6 cellular contexts compared by ENCODE assay signal in genomic region chr12:57090924-57091632, GRCh38. TPM values are rescaled to one million over a fixed set of nuclear protein-coding genes. Genes with fewer than 3 reads are reported as not detected.
DNase-seq lines count a peak whose midpoint lies in the region; ATAC-seq lines count a peak whose summit lies in the region.

No MANE protein-coding gene starts in this region.

- no peaks in the 10 kb centered on the region for H3K27me3 Mint-ChIP-seq in naive thymus-derived CD8-positive, alpha-beta T cell

- no peak for ATAC-seq in naive thymus-derived CD8-positive, alpha-beta T cell
- no peak for ATAC-seq in HG02981 (IDR thresholded peaks at IDR 0.05; ENCODE audit: unreplicated experiment)

- POLR2A ChIA-PET in naive thymus-derived CD8-positive, alpha-beta T cell (lab: Charles Lee): interaction anchor here (1.6 to 16.3 kb wide), 5 partner anchors 12 to 403 kb away, joined by 4 to 559 read pairs (median 8); partner anchors contain the start of genes NEMP1, PTGES3 and STAT6

- H3K36me3 Mint-ChIP-seq in naive thymus-derived CD8-positive, alpha-beta T cell: peaks cover 0 to 39% (median 2%) of the 10 kb centered on the region in 3 donors

- peak overlapping the region; percentile 78 to 95 (median 87) for H3K27ac Mint-ChIP-seq in naive thymus-derived CD8-positive, alpha-beta T cell

- H3K4me3 Mint-ChIP-seq in naive thymus-derived CD8-positive, alpha-beta T cell: peak overlapping the region; percentile 88 to 98 (median 94)

- peak; percentile 42 for DNase-seq in DMS114 treated with DMSO at 0.1 percent for 48 hours (lab: John Stamatoyannopoulos, UW; ENCODE audit: unreplicated experiment)
- peak; percentile 55 for DNase-seq in astrocyte of the hippocampus (ENCODE audit: low read depth, low spot score)
- DNase-seq in naive thymus-derived CD8-positive, alpha-beta T cell: peak in 1 of 10 donors; percentile 63
- DNase-seq in NCI-H510A (lab: John Stamatoyannopoulos, UW): no peak
- no peak for DNase-seq in stimulated activated CD4-positive, alpha-beta T cell treated with anti-CD3 and anti-CD28 coated beads, Interleukin-15, amount 100 ng/mL, for 24 hours

- peaks cover 37 to 88% (median 61%) of the 10 kb centered on the region in 4 donors for H3K4me1 Mint-ChIP-seq in naive thymus-derived CD8-positive, alpha-beta T cell

- no peaks in the 10 kb centered on the region for H3K9me3 Mint-ChIP-seq in naive thymus-derived CD8-positive, alpha-beta T cell

RNA-seq across cellular contexts. Expression of gene NAB2, which starts 2.2 kb away (rescaled TPM):
- total RNA-seq in naive thymus-derived CD8-positive, alpha-beta T cell: 10 to 100 TPM; 16.0 to 19.2 TPM
- 1 to 10 TPM; 1.2 to 4.0 (median 1.3) TPM for polyA plus RNA-seq in naive thymus-derived CD8-positive, alpha-beta T cell

RNA-seq across cellular contexts. Expression of gene NEMP1, which starts 12.5 kb away (rescaled TPM):
- 10 to 100 TPM; 27.8 to 29.5 TPM for total RNA-seq in naive thymus-derived CD8-positive, alpha-beta T cell
- 1 to 10 TPM; 2.6 to 5.5 (median 4.1) TPM for polyA plus RNA-seq in naive thymus-derived CD8-positive, alpha-beta T cell

RNA-seq across cellular contexts. Expression of gene STAT6, which starts 20.1 kb away (rescaled TPM):
- 100 to 1,000 TPM; 298 to 316 TPM for total RNA-seq in naive thymus-derived CD8-positive, alpha-beta T cell
- polyA plus RNA-seq in naive thymus-derived CD8-positive, alpha-beta T cell: 10 to 100 TPM; 80.2 to 97.1 (median 80.5) TPM

RNA-seq across cellular contexts. Expression of gene LRP1, which starts 37.2 kb away (rescaled TPM):
- 1 to 10 TPM; 4.9 to 6.0 TPM for total RNA-seq in naive thymus-derived CD8-positive, alpha-beta T cell
- polyA plus RNA-seq in naive thymus-derived CD8-positive, alpha-beta T cell: under 1 TPM in 2 of 3 donors, not detected in 1; 0.51 to 0.52 TPM

RNA-seq across cellular contexts. Expression of gene MYO1A, which starts 41.1 kb away (rescaled TPM):
- total RNA-seq in naive thymus-derived CD8-positive, alpha-beta T cell: 1 to 10 TPM in 1 of 2 experiments, under 1 TPM in 1; 0.39 to 1.1 TPM
- polyA plus RNA-seq in naive thymus-derived CD8-positive, alpha-beta T cell: under 1 TPM in 1 of 3 donors, not detected in 2; 0.05 TPM

Comparison
In these comparisons a context has a peak if more than half of its experiments do, and no peak if none do; other contexts are left out.
1. DNase-seq: peak in DMS114 treated with DMSO at 0.1 percent for 48 hours (single experiment) and astrocyte of the hippocampus (single experiment); none in NCI-H510A (single experiment) and stimulated activated CD4-positive, alpha-beta T cell treated with anti-CD3 and anti-CD28 coated beads, Interleukin-15, amount 100 ng/mL, for 24 hours (single experiment).